In genomic region chr3:5187152-5187919, GRCh38 we compare ENCODE assay signal across 8 cellular contexts. TPM values are rescaled to one million over a fixed set of nuclear protein-coding genes. Genes with fewer than 3 reads are reported as not detected.
DNase-seq lines count a peak whose midpoint lies in the region; ATAC-seq and TF ChIP-seq lines count a peak whose summit lies in the region.

EDEM1 (plus strand) TSS chr3:5187707; CDS start chr3:5187806, 99 bp downstream.

- POLR2A ChIA-PET in PC-9 (lab: Charles Lee; ENCODE audit: unreplicated experiment) = interaction anchor here (0.6 kb wide), 2 partner anchors 98 to 208 kb away, joined by 6 to 7 read pairs; no protein-coding TSS in a partner anchor

- peak within 1 kb of the TSS; percentile 88 for H3K4me2 ChIP-seq in PC-9

- DNase-seq in DMS 273 (lab: John Stamatoyannopoulos, UW; ENCODE audit: unreplicated experiment) (peak; percentile 93), PC-9 (peak; percentile 73 to 98), erythroblast (lab: John Stamatoyannopoulos, UW) (peak; percentile 94 to 96)
- peak; percentile 99 for DNase-seq in activated T-cell treated with anti-CD3 and anti-CD28 coated beads, Interleukin-2, amount 50 U/mL, for 1 hour
- peak; percentile 85 to 86 for DNase-seq in stimulated activated CD8-positive, alpha-beta memory T cell treated with anti-CD3 and anti-CD28 coated beads, Interleukin-4, amount 100 ng/mL, for 4 hours (ENCODE audit: low read depth in 2 of 2, low spot score in 1 of 2)

- 0 out of 2 replicates have a peak, but pooled peaks cover 5% of the 10 kb centered on the region for H3F3A ChIP-seq in PC-9 (ENCODE audit: insufficient read depth, low read depth)

- intact Hi-C loops in PC-9 (cut with micrococcal nuclease; ENCODE audit: unreplicated experiment) = loop anchor here (2.0 to 5.0 kb wide), 2 partner anchors 65 to 210 kb away; partner anchors contain the start of genes ARL8B and BHLHE40

- H3K4me3 ChIP-seq in HUES6 (ENCODE audit: low read depth, low read length) = peak within 1 kb of the TSS; percentile 83
- peak within 1 kb of the TSS; percentile 78 for H3K4me3 ChIP-seq in PC-9
- peak within 1 kb of the TSS; percentile 78 to 90 for H3K4me3 ChIP-seq in mucosa of rectum (ENCODE audit: low read length in 2 of 2)

- H3K9me2 ChIP-seq in PC-9 (ENCODE audit: insufficient read depth) = no peaks in the 10 kb centered on the region

- BruUV-seq in PC-9 (replicated peaks; lab: Mats Ljungman, UMichigan) = no TSS peak

- H3K9ac ChIP-seq in HUES6 (ENCODE audit: low read length) (peak within 1 kb of the TSS; percentile 92), mucosa of rectum (ENCODE audit: low read depth in 1 of 2, low read length in 2 of 2) (peak within 1 kb of the TSS; percentile 85 to 97)

- CTCF ChIA-PET in PC-9 (lab: Charles Lee) = interaction anchor here (0.6 to 1.4 kb wide), 2 partner anchors 9 to 10 kb away, joined by 3 read pairs; no protein-coding TSS in a partner anchor

- H4K20me1 ChIP-seq in PC-9 (ENCODE audit: insufficient read depth) = no peaks in the 10 kb centered on the region

- H3K4me1 ChIP-seq in HUES6 (ENCODE audit: control insufficient read depth, insufficient read depth, low read length) (peaks cover 25% of the 10 kb centered on the region), PC-9 (replicated peaks; ENCODE audit: insufficient read depth) (peaks cover 22% of the 10 kb centered on the region), mucosa of rectum (ENCODE audit: control insufficient read depth in 2 of 2, insufficient read depth in 2 of 2, low read length in 2 of 2) (peaks cover 8 to 16% of the 10 kb centered on the region in 2 donors)

- no peak for TF ChIP-seq CTCF in PC-9 (conservative IDR thresholded peaks at IDR 0.05)

- peak; percentile 72 for ATAC-seq in GM21447 (IDR thresholded peaks at IDR 0.05; ENCODE audit: unreplicated experiment)

- H2AFZ ChIP-seq in PC-9 = no peak within 1 kb of the TSS

- peak; percentile 43 for TF ChIP-seq POLR2A in erythroblast (IDR thresholded peaks at IDR 0.05; ENCODE audit: low read length)

- H3K36me3 ChIP-seq in HUES6 (ENCODE audit: control insufficient read depth, insufficient read depth, low read length) (no peaks in the 10 kb centered on the region), PC-9 (ENCODE audit: low read depth) (no peaks in the 10 kb centered on the region), mucosa of rectum (ENCODE audit: control insufficient read depth in 2 of 2, insufficient read depth in 2 of 2, low read length in 2 of 2) (peaks cover 0 to under 1% of the 10 kb centered on the region in 2 donors)

- no peaks in the 10 kb centered on the region for H3K27me3 ChIP-seq in HUES6 (ENCODE audit: control insufficient read depth, insufficient read depth, low read length)
- H3K27me3 ChIP-seq in PC-9 (ENCODE audit: insufficient read depth, low read depth) = no peaks in the 10 kb centered on the region
- H3K27me3 ChIP-seq in mucosa of rectum (ENCODE audit: control insufficient read depth in 2 of 2, insufficient read depth in 2 of 2, low read length in 2 of 2) = no peaks in the 10 kb centered on the region

- H3K27ac ChIP-seq in HUES6 (ENCODE audit: low read depth, low read length) = peak within 1 kb of the TSS; percentile 95
- H3K27ac ChIP-seq in PC-9 = peak within 1 kb of the TSS; percentile 73
- peak within 1 kb of the TSS; percentile 89 to 97 for H3K27ac ChIP-seq in mucosa of rectum (ENCODE audit: low read depth in 2 of 2, low read length in 2 of 2)

- H3K79me2 ChIP-seq in PC-9 (ENCODE audit: low read depth) = peaks cover 45% of the 10 kb centered on the region

- H3K9me3 ChIP-seq in HUES6 (ENCODE audit: control insufficient read depth, insufficient read depth, low read depth, low read length) (no peaks in the 10 kb centered on the region), PC-9 (ENCODE audit: insufficient read depth, low read depth) (no peaks in the 10 kb centered on the region), mucosa of rectum (ENCODE audit: control insufficient read depth in 2 of 2, low read length in 2 of 2) (no peaks in the 10 kb centered on the region)

RNA-seq across cellular contexts. Expression of gene EDEM1, which starts in this region (rescaled TPM):
- total RNA-seq in PC-9 (2021) = 53.5 and 55.9 TPM in 2 replicates

Comparison
In these comparisons a context has a peak if more than half of its experiments do, and no peak if none do; other contexts are left out.
1. Peak in every context shown above with its lines: DNase-seq, ATAC-seq, H3K4me3 ChIP-seq and H3K27ac ChIP-seq.